Comparison of ENCODE assay signal across 10 cellular contexts in the genomic region with DNA sequence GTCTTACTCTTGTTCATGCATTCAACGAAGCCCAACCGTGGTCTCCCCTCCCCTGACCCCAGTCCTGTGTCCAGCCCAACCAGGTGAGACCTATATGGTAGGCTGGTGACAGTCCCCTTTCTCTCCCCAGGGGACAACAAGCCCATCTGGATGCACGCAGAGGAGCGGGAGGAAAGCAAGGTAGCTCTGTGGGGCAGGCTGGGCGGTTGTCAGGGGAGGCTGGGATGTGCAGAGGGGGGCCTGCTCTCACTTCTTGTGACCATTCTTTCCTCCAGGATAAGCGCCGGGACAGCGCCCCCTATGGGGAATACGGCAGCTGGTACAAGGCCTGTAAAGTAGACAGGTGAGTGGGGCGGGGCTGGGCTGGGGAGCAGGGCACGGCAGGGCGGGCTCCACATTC. TPM values are rescaled to one million over a fixed set of nuclear protein-coding genes. Genes with fewer than 3 reads are reported as not detected.
DNase-seq lines count a peak whose midpoint lies in the region; ATAC-seq, FAIRE-seq and TF ChIP-seq lines count a peak whose summit lies in the region.
"Had no signal": no experiment of that assay in that cellular context is flagged by ENCODE, and none has a peak within 500 bp of the region (broad histone marks: within the 10 kb centered on the region; RNA-seq: fewer than 3 reads in every experiment).

No MANE protein-coding gene starts in this region.

- no peak for ATAC-seq in activated T-cell treated with anti-CD3 and anti-CD28 coated beads, Interleukin-2, amount 50 U/mL, for 72 hours (replicated peaks in 1 of 2)
- ATAC-seq in HG03039 (IDR thresholded peaks at IDR 0.05; ENCODE audit: unreplicated experiment) (no peak), GM19035 (IDR thresholded peaks at IDR 0.05; ENCODE audit: unreplicated experiment) (no peak)

- H3K4me1 Mint-ChIP-seq in Caco-2 (ENCODE audit: low read depth, unreplicated experiment) (peaks cover 8% of the 10 kb centered on the region), nephron progenitor cell (peaks cover 22% of the 10 kb centered on the region)
- H3K4me1 Mint-ChIP-seq in activated T-cell treated with anti-CD3 and anti-CD28 coated beads, Interleukin-2, amount 50 U/mL, for 72 hours (ENCODE audit: low read depth): peaks cover 21% of the 10 kb centered on the region

- no peaks in the 10 kb centered on the region for H3K9me3 ChIP-seq in Caco-2

- peak in 1 of 2 experiments; percentile 47 for DNase-seq in Caco-2
- no peak for DNase-seq in HTR-8/SVneo (ENCODE audit: insufficient read length, low spot score)
- DNase-seq in activated T-cell treated with anti-CD3 and anti-CD28 coated beads, Interleukin-2, amount 50 U/mL, for 72 hours: peak; percentile 52 to 55
- peak; percentile 44 for DNase-seq in nephron progenitor cell
- no peak for DNase-seq in LoVo (ENCODE audit: low spot score)
- no peak for DNase-seq in NCI-H128 (lab: John Stamatoyannopoulos, UW; ENCODE audit: unreplicated experiment)

- TF ChIP-seq CTCF in Caco-2 (IDR thresholded peaks at IDR 0.05; ENCODE audit: insufficient read depth in 1 of 2, low read depth in 1 of 2, low read length in 1 of 2, severe bottlenecking in 1 of 2, unreplicated experiment in 1 of 2) (peak; percentile 21 to 28), nephron progenitor cell (IDR thresholded peaks at IDR 0.05) (peak; percentile 39)

- FAIRE-seq in HTR-8/SVneo (lab: Jason Lieb, UNC): peak; percentile 89

- no peak overlapping the region for H3K4me3 ChIP-seq in Caco-2 (ENCODE audit: low read depth, low read length)

- BruUV-seq in Caco-2 (replicated peaks; lab: Mats Ljungman, UMichigan): no TSS peak

- no peaks in the 10 kb centered on the region for H3K4me1 ChIP-seq in Caco-2

- H3K27ac Mint-ChIP-seq in Caco-2 (ENCODE audit: unreplicated experiment): no peak overlapping the region
- H3K27ac Mint-ChIP-seq in activated T-cell treated with anti-CD3 and anti-CD28 coated beads, Interleukin-2, amount 50 U/mL, for 72 hours: no peak overlapping the region
- no peak overlapping the region for H3K27ac Mint-ChIP-seq in nephron progenitor cell
- H3K27ac Mint-ChIP-seq: T-helper 1 cell treated with Interleukin-12 subunit alpha and Interleukin-12 subunit beta and Interleukin-4 antibody, amounts not matched to agents 30 μg/mL and 1 μg/mL, for 36 hours had no signal

- no peaks in the 10 kb centered on the region for H3K36me3 ChIP-seq in Caco-2 (ENCODE audit: control insufficient read depth, insufficient read depth, low read length)

- H3K27me3 Mint-ChIP-seq in Caco-2 (ENCODE audit: insufficient read depth, unreplicated experiment) (no peaks in the 10 kb centered on the region), nephron progenitor cell (ENCODE audit: low read depth, poor library complexity) (no peaks in the 10 kb centered on the region)
- no peaks in the 10 kb centered on the region for H3K27me3 Mint-ChIP-seq in activated T-cell treated with anti-CD3 and anti-CD28 coated beads, Interleukin-2, amount 50 U/mL, for 72 hours (ENCODE audit: low read depth)

- no peaks in the 10 kb centered on the region for H3K27me3 ChIP-seq in Caco-2 (replicated peaks; ENCODE audit: control insufficient read depth, insufficient read depth, low read length)

- no peak overlapping the region for H3K4me3 Mint-ChIP-seq in Caco-2 (ENCODE audit: unreplicated experiment)
- H3K4me3 Mint-ChIP-seq in activated T-cell treated with anti-CD3 and anti-CD28 coated beads, Interleukin-2, amount 50 U/mL, for 72 hours: no peak overlapping the region
- no peak overlapping the region for H3K4me3 Mint-ChIP-seq in nephron progenitor cell
- H3K4me3 Mint-ChIP-seq: T-helper 1 cell treated with Interleukin-12 subunit alpha and Interleukin-12 subunit beta and Interleukin-4 antibody, amounts not matched to agents 30 μg/mL and 1 μg/mL, for 36 hours had no signal

- intact Hi-C loops in Caco-2 (cut with micrococcal nuclease; ENCODE audit: unreplicated experiment): no loop called here

- H3K9me3 Mint-ChIP-seq in Caco-2 (ENCODE audit: unreplicated experiment) (no peaks in the 10 kb centered on the region), nephron progenitor cell (no peaks in the 10 kb centered on the region)
- no peaks in the 10 kb centered on the region for H3K9me3 Mint-ChIP-seq in activated T-cell treated with anti-CD3 and anti-CD28 coated beads, Interleukin-2, amount 50 U/mL, for 72 hours
- H3K9me3 Mint-ChIP-seq: T-helper 1 cell treated with Interleukin-12 subunit alpha and Interleukin-12 subunit beta and Interleukin-4 antibody, amounts not matched to agents 30 μg/mL and 1 μg/mL, for 36 hours had no signal

- H3K36me3 Mint-ChIP-seq in Caco-2 (ENCODE audit: insufficient read depth, unreplicated experiment) (peaks cover 56% of the 10 kb centered on the region), nephron progenitor cell (ENCODE audit: low read depth) (peaks cover 16% of the 10 kb centered on the region)
- H3K36me3 Mint-ChIP-seq in activated T-cell treated with anti-CD3 and anti-CD28 coated beads, Interleukin-2, amount 50 U/mL, for 72 hours (ENCODE audit: insufficient read depth in 2 of 2): peaks cover 7 to 14% of the 10 kb centered on the region in 2 donors

- POLR2A ChIA-PET in Caco-2 (lab: Charles Lee): no interaction called here

- CTCF ChIA-PET in Caco-2 (lab: Charles Lee): interaction anchor here (0.5 kb wide), 1 partner anchor 122 kb away, joined by 3 read pairs; no protein-coding TSS in a partner anchor

RNA-seq across cellular contexts. Expression of gene RAB1B, which starts 3.5 kb away (rescaled TPM):
- 128 and 132 TPM in 2 replicates for total RNA-seq in Caco-2 (2022)
- total RNA-seq in activated T-cell treated with anti-CD3 and anti-CD28 coated beads, Interleukin-2, amount 50 U/mL, for 72 hours: 100 to 1,000 TPM; 127 to 139 TPM

RNA-seq across cellular contexts. Expression of gene KLC2, which starts 7.4 kb away (rescaled TPM):
- total RNA-seq in Caco-2 (2022): 49.5 and 53.1 TPM in 2 replicates
- 10 to 100 TPM; 51.9 to 54.8 TPM for total RNA-seq in activated T-cell treated with anti-CD3 and anti-CD28 coated beads, Interleukin-2, amount 50 U/mL, for 72 hours

RNA-seq across cellular contexts. Expression of gene CNIH2, which starts 13.1 kb away (rescaled TPM):
- total RNA-seq in Caco-2 (2022): 4.9 and 6.1 TPM in 2 replicates
- 1 to 10 TPM; 1.2 to 3.5 TPM for total RNA-seq in activated T-cell treated with anti-CD3 and anti-CD28 coated beads, Interleukin-2, amount 50 U/mL, for 72 hours

RNA-seq across cellular contexts. Expression of gene YIF1A, which starts 24.1 kb away (rescaled TPM):
- 140 and 159 TPM in 2 replicates for total RNA-seq in Caco-2 (2022)
- 10 to 100 TPM; 42.9 to 50.8 TPM for total RNA-seq in activated T-cell treated with anti-CD3 and anti-CD28 coated beads, Interleukin-2, amount 50 U/mL, for 72 hours

RNA-seq across cellular contexts. Expression of gene TMEM151A, which starts 26.8 kb away (rescaled TPM):
- 0.68 and 0.88 TPM in 2 replicates for total RNA-seq in Caco-2 (2022)
- under 1 TPM in 1 of 2 donors, not detected in 1; 0.10 TPM for total RNA-seq in activated T-cell treated with anti-CD3 and anti-CD28 coated beads, Interleukin-2, amount 50 U/mL, for 72 hours
- total RNA-seq: lung microvascular endothelial cell had no signal

Comparison
In these comparisons a context has a peak if more than half of its experiments do, and no peak if none do; other contexts are left out.
1. DNase-seq: peak in activated T-cell treated with anti-CD3 and anti-CD28 coated beads, Interleukin-2, amount 50 U/mL, for 72 hours (2 of 2) and nephron progenitor cell (single experiment); none in HTR-8/SVneo (single experiment), LoVo (single experiment) and NCI-H128 (single experiment).